In the genomic region with DNA sequence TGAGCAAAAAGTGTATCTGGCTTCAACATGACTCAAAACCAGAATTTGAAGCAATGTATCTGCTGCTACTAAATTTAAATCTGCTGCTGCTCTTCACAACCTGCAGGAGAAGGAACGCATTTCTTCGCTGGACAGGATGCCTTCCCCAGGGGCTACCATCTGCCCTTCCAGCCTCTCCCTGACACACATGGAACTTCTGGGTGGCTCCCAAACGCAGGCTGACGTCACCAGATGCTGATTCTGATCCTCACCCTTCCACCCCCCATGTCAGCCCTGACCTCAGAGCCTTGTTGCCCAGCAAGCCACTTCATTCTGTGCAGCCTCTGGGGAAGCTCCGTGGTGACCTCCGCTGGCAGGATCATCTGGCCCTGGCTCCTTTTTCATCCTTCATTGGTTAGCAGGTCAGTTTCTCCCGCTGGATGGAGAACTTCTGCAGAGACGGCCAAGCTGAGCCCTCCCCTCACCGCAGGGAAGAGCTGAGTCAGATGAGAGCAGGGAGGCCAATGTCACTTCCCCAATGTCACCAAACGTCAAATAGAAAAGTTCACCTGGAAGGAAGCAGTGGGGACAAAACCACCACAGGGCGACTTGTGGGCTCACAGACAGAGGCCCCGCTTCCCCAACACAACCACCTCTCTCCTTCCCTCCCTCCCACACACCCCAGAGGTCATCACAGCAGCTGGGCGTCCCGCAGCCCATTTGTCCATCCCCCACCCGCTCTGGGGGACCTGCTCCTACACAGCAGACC, we compare ENCODE assay signal across 7 cellular contexts. TPM values are rescaled to one million over a fixed set of nuclear protein-coding genes. Genes with fewer than 3 reads are reported as not detected.
DNase-seq lines count a peak whose midpoint lies in the region; ATAC-seq and TF ChIP-seq lines count a peak whose summit lies in the region.

No MANE protein-coding gene starts in this region.

- H4K91ac ChIP-seq in mesenchymal stem cell (ENCODE audit: low read length): no peak overlapping the region

- intact Hi-C loops in activated CD4-positive, alpha-beta memory T cell treated with anti-CD3 and anti-CD28 coated beads for 36 hours (cut with micrococcal nuclease): no loop called here
- intact Hi-C loops in prostate gland (cut with DNase I): no loop called here

- H2BK15ac ChIP-seq in mesenchymal stem cell (ENCODE audit: low read depth, poor library complexity, severe bottlenecking): no peak overlapping the region

- H3K27ac ChIP-seq in mesenchymal stem cell (ENCODE audit: low read length, poor library complexity, severe bottlenecking) (no peak overlapping the region), prostate gland (no peak overlapping the region), Karpas-422 (ENCODE audit: low read length) (no peak overlapping the region)

- peaks cover 36% of the 10 kb centered on the region for H3K27me3 Mint-ChIP-seq in activated CD4-positive, alpha-beta memory T cell treated with anti-CD3 and anti-CD28 coated beads for 36 hours

- H3K9me3 Mint-ChIP-seq in activated CD4-positive, alpha-beta memory T cell treated with anti-CD3 and anti-CD28 coated beads for 36 hours: no peaks in the 10 kb centered on the region

- H3K9me2 ChIP-seq in Karpas-422 (replicated peaks; ENCODE audit: insufficient read depth, low read length): no peaks in the 10 kb centered on the region

- no peak overlapping the region for H3K18ac ChIP-seq in mesenchymal stem cell (ENCODE audit: low read depth in 1 of 2, low read length in 2 of 2)

- H3K9ac ChIP-seq in mesenchymal stem cell (ENCODE audit: low read length): no peak overlapping the region
- no peak overlapping the region for H3K9ac ChIP-seq in Karpas-422 (ENCODE audit: low read length)

- no peak overlapping the region for H3K23ac ChIP-seq in mesenchymal stem cell (ENCODE audit: low read length in 2 of 2)

- no peak for TF ChIP-seq POLR2A in prostate gland (IDR thresholded peaks at IDR 0.05)

- H3K4me3 ChIP-seq in mesenchymal stem cell (ENCODE audit: insufficient read depth in 1 of 2, low read depth in 1 of 2, low read length in 2 of 2) (no peak overlapping the region), prostate gland (no peak overlapping the region), Karpas-422 (ENCODE audit: low read length) (no peak overlapping the region)

- CTCF ChIA-PET in activated CD4-positive, alpha-beta memory T cell treated with anti-CD3 and anti-CD28 coated beads for 36 hours (lab: Charles Lee): no interaction called here

- no peak overlapping the region for H2AFZ ChIP-seq in mesenchymal stem cell (ENCODE audit: low read depth, low read length)
- H2AFZ ChIP-seq in Karpas-422 (ENCODE audit: low read length): no peak overlapping the region

- no peak overlapping the region for H2BK12ac ChIP-seq in mesenchymal stem cell (ENCODE audit: low read length in 2 of 2)

- H3K4me1 Mint-ChIP-seq in activated CD4-positive, alpha-beta memory T cell treated with anti-CD3 and anti-CD28 coated beads for 36 hours (ENCODE audit: low read depth): peaks cover 12% of the 10 kb centered on the region

- H3K36me3 Mint-ChIP-seq in activated CD4-positive, alpha-beta memory T cell treated with anti-CD3 and anti-CD28 coated beads for 36 hours: no peaks in the 10 kb centered on the region

- no peak for TF ChIP-seq EP300 in Ishikawa (IDR thresholded peaks at IDR 0.05; ENCODE audit: borderline replicate concordance)

- ATAC-seq in GM18511 (IDR thresholded peaks at IDR 0.05; ENCODE audit: unreplicated experiment) (peak; percentile 92), GM21786 (IDR thresholded peaks at IDR 0.05; ENCODE audit: unreplicated experiment) (peak; percentile 87)

- no peak overlapping the region for H2BK5ac ChIP-seq in mesenchymal stem cell (ENCODE audit: low read depth, low read length, poor library complexity, severe bottlenecking)

- H3K79me1 ChIP-seq in mesenchymal stem cell (replicated peaks; ENCODE audit: low read length, poor library complexity, severe bottlenecking): no peaks in the 10 kb centered on the region

- H3K36me3 ChIP-seq in mesenchymal stem cell (ENCODE audit: control insufficient read depth in 1 of 2, insufficient read depth in 2 of 2, low read depth in 1 of 2, low read length in 2 of 2) (no peaks in the 10 kb centered on the region), prostate gland (no peaks in the 10 kb centered on the region), Karpas-422 (ENCODE audit: insufficient read depth, low read length) (no peaks in the 10 kb centered on the region)

- H3K27me3 ChIP-seq in mesenchymal stem cell (ENCODE audit: control insufficient read depth in 1 of 2, insufficient read depth in 1 of 2, low read length in 2 of 2) (peaks cover 9 to 46% of the 10 kb centered on the region in 2 experiments), prostate gland (replicated peaks; ENCODE audit: insufficient read depth) (no peaks in the 10 kb centered on the region), Karpas-422 (ENCODE audit: low read length) (no peaks in the 10 kb centered on the region)

- H3K27ac Mint-ChIP-seq in activated CD4-positive, alpha-beta memory T cell treated with anti-CD3 and anti-CD28 coated beads for 36 hours: no peak overlapping the region

- POLR2A ChIA-PET in activated CD4-positive, alpha-beta memory T cell treated with anti-CD3 and anti-CD28 coated beads for 36 hours (lab: Charles Lee): no interaction called here

- peak; percentile 50 for TF ChIP-seq RAD21 in Ishikawa (IDR thresholded peaks at IDR 0.05; ENCODE audit: low read depth)

- no peaks in the 10 kb centered on the region for H3K79me2 ChIP-seq in Karpas-422 (ENCODE audit: low read length)

- DNase-seq in activated CD4-positive, alpha-beta memory T cell treated with anti-CD3 and anti-CD28 coated beads for 36 hours: peak; percentile 29
- DNase-seq in mesenchymal stem cell (peak; percentile 30), prostate gland (ENCODE audit: low spot score) (no peak), Karpas-422 (no peak)

- H4K8ac ChIP-seq in mesenchymal stem cell (ENCODE audit: low read length): no peak overlapping the region

- H3K4me2 ChIP-seq in mesenchymal stem cell (ENCODE audit: low read length, poor library complexity, severe bottlenecking) (peak overlapping the region; percentile 8), Karpas-422 (ENCODE audit: low read depth, low read length, poor library complexity, severe bottlenecking) (no peak overlapping the region)

- H3K4me3 Mint-ChIP-seq in activated CD4-positive, alpha-beta memory T cell treated with anti-CD3 and anti-CD28 coated beads for 36 hours: no peak overlapping the region

- H3K14ac ChIP-seq in mesenchymal stem cell (ENCODE audit: low read length in 2 of 2): no peak overlapping the region

- H2BK120ac ChIP-seq in mesenchymal stem cell (ENCODE audit: low read depth, low read length): no peak overlapping the region

- H2AK5ac ChIP-seq in mesenchymal stem cell (ENCODE audit: low read length, severe bottlenecking): no peak overlapping the region

- no peak for TF ChIP-seq CTCF in prostate gland (IDR thresholded peaks at IDR 0.05)

- WGBS in mesenchymal stem cell: 41% methylated on average over 15 of the region's 15 CpGs
- 63% methylated on average over 15 of the region's 15 CpGs for WGBS in prostate gland

- no peak overlapping the region for H3K4ac ChIP-seq in mesenchymal stem cell (ENCODE audit: low read depth in 1 of 2, low read length in 2 of 2)

- H4K20me1 ChIP-seq in Karpas-422 (ENCODE audit: insufficient read depth, low read depth, low read length): no peaks in the 10 kb centered on the region

- H3K9me3 ChIP-seq in mesenchymal stem cell (ENCODE audit: control insufficient read depth, low read length): no peaks in the 10 kb centered on the region
- no peaks in the 10 kb centered on the region for H3K9me3 ChIP-seq in prostate gland
- no peaks in the 10 kb centered on the region for H3K9me3 ChIP-seq in Karpas-422 (ENCODE audit: low read length)

- H3K4me1 ChIP-seq in mesenchymal stem cell (ENCODE audit: control insufficient read depth, insufficient read depth, low read depth, low read length) (peaks cover 7% of the 10 kb centered on the region), prostate gland (replicated peaks) (no peaks in the 10 kb centered on the region), Karpas-422 (ENCODE audit: low read length) (0 out of 2 replicates have a peak, but pooled peaks cover 3% of the 10 kb centered on the region)

TF ChIP-seq in Ishikawa, 13 proteins besides CTCF, POLR2A, EP300 and RAD21 (continues in another document):
- TF ChIP-seq YY1 (IDR thresholded peaks at IDR 0.05; ENCODE audit: low read depth) (0 out of 2 replicates have a peak, but pooled peaks have one; percentile 13), FOXM1 (IDR thresholded peaks at IDR 0.05; ENCODE audit: borderline replicate concordance, low read depth) (no peak), EGR1 (IDR thresholded peaks at IDR 0.05) (no peak), CREB1 (IDR thresholded peaks at IDR 0.05; ENCODE audit: low read depth) (no peak; the same call in 1 of the 2 replicates), TAF1 (IDR thresholded peaks at IDR 0.05; ENCODE audit: low read depth) (0 out of 2 replicates have a peak, but pooled peaks have one; percentile 23), CEBPB (IDR thresholded peaks at IDR 0.05) (no peak)
- TF ChIP-seq, protein P1, sequence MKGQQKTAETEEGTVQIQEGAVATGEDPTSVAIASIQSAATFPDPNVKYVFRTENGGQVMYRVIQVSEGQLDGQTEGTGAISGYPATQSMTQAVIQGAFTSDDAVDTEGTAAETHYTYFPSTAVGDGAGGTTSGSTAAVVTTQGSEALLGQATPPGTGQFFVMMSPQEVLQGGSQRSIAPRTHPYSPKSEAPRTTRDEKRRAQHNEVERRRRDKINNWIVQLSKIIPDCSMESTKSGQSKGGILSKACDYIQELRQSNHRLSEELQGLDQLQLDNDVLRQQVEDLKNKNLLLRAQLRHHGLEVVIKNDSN (IDR thresholded peaks at IDR 0.05): no peak

RNA-seq across cellular contexts. Expression of a gene that starts 14.0 kb away (rescaled TPM):
- total RNA-seq in activated CD4-positive, alpha-beta memory T cell treated with anti-CD3 and anti-CD28 coated beads for 36 hours: 1 to 10 TPM; 1.4 to 2.1 TPM
- 5.1 TPM for polyA plus RNA-seq in mesenchymal stem cell (2013, experiment 1 of 2)
- polyA plus RNA-seq in mesenchymal stem cell (2013, experiment 2 of 2): 5.2 TPM
- 10 to 100 TPM; 24.0 to 42.1 TPM for total RNA-seq in prostate gland
- total RNA-seq in Karpas-422 (2014; rRNA removed; shearing (Covaris generic); ENCODE audit: low replicate concordance): 0.79 TPM in 1 of 2 replicates, not detected in the other

RNA-seq across cellular contexts. Expression of a gene that starts 39.8 kb away (rescaled TPM):
- 10 to 100 TPM; 22.6 to 22.9 TPM for total RNA-seq in activated CD4-positive, alpha-beta memory T cell treated with anti-CD3 and anti-CD28 coated beads for 36 hours
- polyA plus RNA-seq in mesenchymal stem cell (2013, experiment 1 of 2): 17.1 TPM
- 17.1 TPM for polyA plus RNA-seq in mesenchymal stem cell (2013, experiment 2 of 2)
- 10 to 100 TPM; 36.2 to 71.6 TPM for total RNA-seq in prostate gland
- 16.5 and 20.6 TPM in 2 replicates for total RNA-seq in Karpas-422 (2014; rRNA removed; shearing (Covaris generic); ENCODE audit: low replicate concordance)

Comparison
In these comparisons a context has a peak if more than half of its experiments do, and no peak if none do; other contexts are left out.
1. DNase-seq: peak in activated CD4-positive, alpha-beta memory T cell treated with anti-CD3 and anti-CD28 coated beads for 36 hours (single experiment) and mesenchymal stem cell (single experiment); none in prostate gland (single experiment) and Karpas-422 (single experiment).
2. RNA of a gene that starts 14.0 kb away (total RNA-seq): 24.0 to 42.1 TPM in prostate gland; 1.4 to 2.1 TPM in activated CD4-positive, alpha-beta memory T cell treated with anti-CD3 and anti-CD28 coated beads for 36 hours and 0.79 TPM in Karpas-422; every median in the first group is over 4 times any median in the second.